ENCODE assay signal across 28 cellular contexts in genomic region chr12:40945772-40946171, GRCh38.
"Had no signal": no experiment of that assay in that cellular context is flagged by ENCODE, and none has a peak within 500 bp of the region (broad histone marks: within the 10 kb centered on the region; RNA-seq: fewer than 3 reads in every experiment).

No MANE protein-coding gene starts in this region.

- DNase-seq: hippocampal formation; immature natural killer cell; kidney; left colon; left lung; lower lobe of right lung; mammary epithelial cell; mesenchymal stem cell; naive B cell; natural killer cell; nephron progenitor cell; ovary; right lobe of liver; stimulated activated CD4-positive, alpha-beta T cell treated with anti-CD3 and anti-CD28 coated beads, Interleukin-1b, Interleukin-23, amount 100 ng/mL, for 48 hours; stimulated activated CD4-positive, alpha-beta T cell treated with anti-CD3 and anti-CD28 coated beads, Interleukin-2, amount 100 ng/mL, for 48 hours; stimulated activated CD4-positive, alpha-beta T cell treated with anti-CD3 and anti-CD28 coated beads, Interleukin-4, amount 100 ng/mL, for 4 hours; stimulated activated CD8-positive, alpha-beta memory T cell treated with anti-CD3 and anti-CD28 coated beads, Interleukin-4, amount 100 ng/mL, for 48 hours; stimulated activated naive CD4-positive, alpha-beta T cell treated with Interleukin-2 at 50 U/mL for 16 hours; stimulated activated naive CD8-positive, alpha-beta T cell treated with anti-CD3 and anti-CD28 coated beads, Interleukin-15, amount 100 ng/mL, for 72 hours; substantia nigra; uterus had no signal

- H3K27me3 ChIP-seq: left lung, neural progenitor cell, ovary, right atrium auricular region, right lobe of liver, tibial nerve, uterus had no signal

- H3K4me3 Mint-ChIP-seq: immature natural killer cell; naive B cell; natural killer cell; nephron progenitor cell; neural progenitor cell; stimulated activated memory B cell treated with anti-CD40 and anti-IgM and Interleukin-4, amounts not matched to agents 10 μg/mL and 1 μg/mL and 100 μg/mL, for 72 hours; stimulated activated naive CD8-positive, alpha-beta T cell treated with anti-CD3 and anti-CD28 coated beads, Interleukin-15, amount 100 ng/mL, for 72 hours; type B pancreatic cell had no signal

- H3K27ac Mint-ChIP-seq: immature natural killer cell; naive B cell; natural killer cell; nephron progenitor cell; neural progenitor cell; progenitor cell of endocrine pancreas; stimulated activated memory B cell treated with anti-CD40 and anti-IgM and Interleukin-4, amounts not matched to agents 10 μg/mL and 1 μg/mL and 100 μg/mL, for 72 hours; stimulated activated naive CD8-positive, alpha-beta T cell treated with anti-CD3 and anti-CD28 coated beads, Interleukin-15, amount 100 ng/mL, for 72 hours; type B pancreatic cell had no signal

- H3K4me3 ChIP-seq: left lung, lower lobe of right lung, neural progenitor cell, ovary, right atrium auricular region, right lobe of liver, smooth muscle cell, tibial nerve, uterus had no signal

- H3K27me3 Mint-ChIP-seq: progenitor cell of endocrine pancreas; stimulated activated memory B cell treated with anti-CD40 and anti-IgM and Interleukin-4, amounts not matched to agents 10 μg/mL and 1 μg/mL and 100 μg/mL, for 72 hours; stimulated activated naive CD8-positive, alpha-beta T cell treated with anti-CD3 and anti-CD28 coated beads, Interleukin-15, amount 100 ng/mL, for 72 hours; type B pancreatic cell had no signal

- H3K36me3 Mint-ChIP-seq: immature natural killer cell; naive B cell; natural killer cell; neural progenitor cell; stimulated activated memory B cell treated with anti-CD40 and anti-IgM and Interleukin-4, amounts not matched to agents 10 μg/mL and 1 μg/mL and 100 μg/mL, for 72 hours; type B pancreatic cell had no signal

- H3K36me3 ChIP-seq: left lung, lower lobe of right lung, neural progenitor cell, ovary, right atrium auricular region, right lobe of liver, tibial nerve, uterus had no signal

- H3K9ac ChIP-seq: neural progenitor cell had no signal

- H3K4me1 Mint-ChIP-seq: immature natural killer cell; naive B cell; natural killer cell; nephron progenitor cell; neural progenitor cell; stimulated activated memory B cell treated with anti-CD40 and anti-IgM and Interleukin-4, amounts not matched to agents 10 μg/mL and 1 μg/mL and 100 μg/mL, for 72 hours; stimulated activated naive CD8-positive, alpha-beta T cell treated with anti-CD3 and anti-CD28 coated beads, Interleukin-15, amount 100 ng/mL, for 72 hours had no signal

- H3K9me3 Mint-ChIP-seq: immature natural killer cell; naive B cell; natural killer cell; nephron progenitor cell; neural progenitor cell; stimulated activated memory B cell treated with anti-CD40 and anti-IgM and Interleukin-4, amounts not matched to agents 10 μg/mL and 1 μg/mL and 100 μg/mL, for 72 hours; stimulated activated naive CD8-positive, alpha-beta T cell treated with anti-CD3 and anti-CD28 coated beads, Interleukin-15, amount 100 ng/mL, for 72 hours; type B pancreatic cell had no signal

- H3K27ac ChIP-seq: left lung, lower lobe of right lung, neural progenitor cell, ovary, right atrium auricular region, right lobe of liver, tibial nerve, uterus had no signal

- H3K9me3 ChIP-seq: left lung, lower lobe of right lung, ovary, right atrium auricular region, right lobe of liver, tibial nerve, uterus had no signal
